2 cellular contexts compared by ENCODE assay signal in genomic region chr11:117144477-117145392, GRCh38.
TF ChIP-seq lines count a peak whose summit lies in the region.

No MANE protein-coding gene starts in this region.

TF ChIP-seq in SK-N-SH treated with all-trans-retinoic acid at 6 μM for 48 hours, 23 proteins besides CTCF, POLR2A, EP300 and RAD21:
- TF ChIP-seq TSHZ2 (CRISPR knock-in tag; IDR thresholded peaks at IDR 0.05): no peak
- TF ChIP-seq ZNF70 (CRISPR knock-in tag; IDR thresholded peaks at IDR 0.05): no peak
- no peak for TF ChIP-seq CREB5 (CRISPR knock-in tag; IDR thresholded peaks at IDR 0.05; ENCODE audit: low read depth)
- no peak for TF ChIP-seq GLIS3 (CRISPR knock-in tag; IDR thresholded peaks at IDR 0.05)
- TF ChIP-seq ZNF565 (CRISPR knock-in tag; conservative IDR thresholded peaks at IDR 0.05; ENCODE audit: low read depth): no peak
- TF ChIP-seq RARB (CRISPR knock-in tag; IDR thresholded peaks at IDR 0.05): no peak
- TF ChIP-seq ZC3H10 (CRISPR knock-in tag; IDR thresholded peaks at IDR 0.05): no peak
- TF ChIP-seq ZNF8 (CRISPR knock-in tag; IDR thresholded peaks at IDR 0.05): no peak
- no peak for TF ChIP-seq ISL1 (CRISPR knock-in tag; IDR thresholded peaks at IDR 0.05)
- no peak for TF ChIP-seq TCF4 (CRISPR knock-in tag; IDR thresholded peaks at IDR 0.05; ENCODE audit: borderline replicate concordance)
- TF ChIP-seq CSDC2 (CRISPR knock-in tag; IDR thresholded peaks at IDR 0.05): no peak
- TF ChIP-seq ZFP30 (CRISPR knock-in tag; IDR thresholded peaks at IDR 0.05): no peak
- TF ChIP-seq OSR1 (CRISPR knock-in tag; IDR thresholded peaks at IDR 0.05): no peak
- TF ChIP-seq ZFP3 (CRISPR knock-in tag; IDR thresholded peaks at IDR 0.05): no peak
- no peak for TF ChIP-seq CSRNP3 (CRISPR knock-in tag; IDR thresholded peaks at IDR 0.05)

TF ChIP-seq in K562, 482 proteins besides CTCF, POLR2A, EP300 and RAD21 (continues in another document):
- TF ChIP-seq ZBTB40 (IDR thresholded peaks at IDR 0.05) (no peak), ZBTB40 (CRISPR knock-in tag; IDR thresholded peaks at IDR 0.05) (no peak), ZNF354B (CRISPR knock-in tag; IDR thresholded peaks at IDR 0.05) (no peak), CREM (IDR thresholded peaks at IDR 0.05; ENCODE audit: low read depth) (peak; percentile 5; the same call in 1 of the 2 replicates), UBTF (IDR thresholded peaks at IDR 0.05; ENCODE audit: borderline replicate concordance in 1 of 2, low read depth in 2 of 2, low read length in 2 of 2) (0 out of 4 replicates have a peak, but pooled peaks of 1 of the 2 experiments have one; percentile 42), ATF7 (IDR thresholded peaks at IDR 0.05) (no peak), ZSCAN29 (IDR thresholded peaks at IDR 0.05) (peak; percentile 28; the same call in 1 of the 2 replicates), OTX1 (CRISPR knock-in tag; IDR thresholded peaks at IDR 0.05) (no peak), L3MBTL2 (IDR thresholded peaks at IDR 0.05) (no peak), NUFIP1 (IDR thresholded peaks at IDR 0.05; ENCODE audit: partially characterized antibody) (no peak), MAZ (CRISPR knock-in tag; conservative IDR thresholded peaks at IDR 0.05 in 1 of 2, IDR thresholded peaks at IDR 0.05 in 1 of 2) (0 out of 4 replicates have a peak, but pooled peaks have one; percentile 21 to 53), SMARCE1 (IDR thresholded peaks at IDR 0.05) (peak; percentile 67; the same call in 1 of the 2 replicates), CREB1 (IDR thresholded peaks at IDR 0.05) (0 out of 2 replicates have a peak, but pooled peaks have one; percentile 3), CREB1 (CRISPR knock-in tag; IDR thresholded peaks at IDR 0.05) (no peak), ZNF197 (CRISPR knock-in tag; IDR thresholded peaks at IDR 0.05; ENCODE audit: low read depth) (no peak), FOXA3 (CRISPR knock-in tag; conservative IDR thresholded peaks at IDR 0.05 in 1 of 2, IDR thresholded peaks at IDR 0.05 in 1 of 2) (no peak), FOXP1 (CRISPR knock-in tag; IDR thresholded peaks at IDR 0.05) (0 out of 2 replicates have a peak, but pooled peaks have one; percentile 67), GATAD2B (IDR thresholded peaks at IDR 0.05; ENCODE audit: borderline replicate concordance) (0 out of 2 replicates have a peak, but pooled peaks have one; percentile 49), CREB3L1 (IDR thresholded peaks at IDR 0.05; ENCODE audit: borderline replicate concordance, low read depth) (no peak; the same call in 1 of the 2 replicates), DPF2 (IDR thresholded peaks at IDR 0.05) (0 out of 2 replicates have a peak, but pooled peaks have one; percentile 40), BDP1 (IDR thresholded peaks at IDR 0.05; ENCODE audit: insufficient read depth, insufficient read length) (no peak), ZNF696 (CRISPR knock-in tag; conservative IDR thresholded peaks at IDR 0.05) (no peak), CBFA2T3 (IDR thresholded peaks at IDR 0.05) (no peak), BCLAF1 (IDR thresholded peaks at IDR 0.05; ENCODE audit: borderline replicate concordance in 1 of 2, control insufficient read depth in 1 of 2, low read depth in 2 of 2, low read length in 1 of 2) (0 out of 4 replicates have a peak, but pooled peaks of 1 of the 2 experiments have one; percentile 6), TAF1 (IDR thresholded peaks at IDR 0.05; ENCODE audit: control insufficient read depth, extremely low read depth, insufficient read depth, low read length, severe bottlenecking) (peak; percentile 4), ARID1B (IDR thresholded peaks at IDR 0.05) (0 out of 2 replicates have a peak, but pooled peaks have one; percentile 45), JUND (IDR thresholded peaks at IDR 0.05; ENCODE audit: borderline replicate concordance, low read depth, low read length) (peak; percentile 89), JUND (tag; IDR thresholded peaks at IDR 0.05; ENCODE audit: borderline replicate concordance, low read depth, low read length) (peak; percentile 88; the same call in 2 of the 3 replicates), IFI16 (CRISPR knock-in tag; IDR thresholded peaks at IDR 0.05) (no peak), CCNT2 (IDR thresholded peaks at IDR 0.05; ENCODE audit: borderline replicate concordance, extremely low read depth, insufficient read length, low read depth, low read length) (peak; percentile 66), ARHGAP35 (IDR thresholded peaks at IDR 0.05; ENCODE audit: partially characterized antibody) (no peak), FOSL1 (tag; conservative IDR thresholded peaks at IDR 0.05) (peak; percentile 83), AFF1 (IDR thresholded peaks at IDR 0.05; ENCODE audit: low read depth in 1 of 2, partially characterized antibody in 2 of 2) (peak in 1 of 2 experiments; percentile 13), ZNF766 (CRISPR knock-in tag; conservative IDR thresholded peaks at IDR 0.05) (peak; percentile 30; the same call in 1 of the 2 replicates), ZBTB7A (IDR thresholded peaks at IDR 0.05; ENCODE audit: borderline replicate concordance, control insufficient read depth, low read depth, low read length) (peak; percentile 39; the same call in 1 of the 2 replicates), RBFOX2 (IDR thresholded peaks at IDR 0.05; ENCODE audit: low read depth, low read length) (peak; percentile 68), NR3C1 (CRISPR knock-in tag; IDR thresholded peaks at IDR 0.05) (no peak)
